19 cellular contexts compared by ENCODE assay signal in genomic region chr2:8797682-8798081, GRCh38. TPM values are rescaled to one million over a fixed set of nuclear protein-coding genes. Genes with fewer than 3 reads are reported as not detected.
DNase-seq lines count a peak whose midpoint lies in the region; ATAC-seq, FAIRE-seq and TF ChIP-seq lines count a peak whose summit lies in the region.
"Had no signal": no experiment of that assay in that cellular context is flagged by ENCODE, and none has a peak within 500 bp of the region (broad histone marks: within the 10 kb centered on the region; RNA-seq: fewer than 3 reads in every experiment).

No MANE protein-coding gene starts in this region.

- FAIRE-seq in H54 (lab: Jason Lieb, UNC): peak; percentile 62
- FAIRE-seq: GM12891 had no signal

- no peak overlapping the region for H3K4me3 Mint-ChIP-seq in T-helper 17 cell

- peaks cover 21% of the 10 kb centered on the region for H3K4me1 Mint-ChIP-seq in T-helper 17 cell

- no peaks in the 10 kb centered on the region for H3K27me3 Mint-ChIP-seq in T-helper 17 cell
- H3K27me3 Mint-ChIP-seq: CD4-positive, alpha-beta memory T cell had no signal

- H3K27ac Mint-ChIP-seq in T-helper 17 cell: peak overlapping the region; percentile 16

- TF ChIP-seq POLR2A in H54 (IDR thresholded peaks at IDR 0.05; ENCODE audit: low read depth, low read length): no peak

- H3K36me3 Mint-ChIP-seq in T-helper 17 cell (ENCODE audit: low read depth): peaks cover 37% of the 10 kb centered on the region

- H3K9me3 ChIP-seq in T-helper 17 cell (ENCODE audit: control insufficient read depth, low read length, poor library complexity, severe bottlenecking): no peaks in the 10 kb centered on the region
- H3K9me3 ChIP-seq: BLaER1 treated with 17β-estradiol and CSF1 and Interleukin-3, amounts not matched to agents 10 nM and 100 nM; Caco-2 had no signal

- peak; percentile 9 for DNase-seq in H54 (ENCODE audit: insufficient read length, low spot score)
- no peak for DNase-seq in T-helper 17 cell
- peak; percentile 19 for DNase-seq in kidney glomerular epithelial cell (lab: John Stamatoyannopoulos, UW)
- no peak for DNase-seq in activated naive CD4-positive, alpha-beta T cell treated with Interleukin-2 at 50 U/mL for 16 hours
- DNase-seq in activated T-cell treated with anti-CD3 and anti-CD28 coated beads, Interleukin-2, amount 50 U/mL, for 1 hour: no peak
- no peak for DNase-seq in GF-D8 (lab: John Stamatoyannopoulos, UW)
- DNase-seq: Caco-2; CD4-positive, alpha-beta memory T cell; DMS 273 treated with DMSO at 0.1 percent for 48 hours; DMS79 treated with DMSO at 0.1 percent for 48 hours; GOT3; NCI-H1048; NCI-H1417 treated with DMSO at 0.1 percent for 48 hours; NCI-H187; SIG-M5 had no signal

- ATAC-seq in GM18498 (IDR thresholded peaks at IDR 0.05; ENCODE audit: unreplicated experiment): peak; percentile 13
- ATAC-seq in T-helper 17 cell: no peak
- no peak for ATAC-seq in HG02588 (IDR thresholded peaks at IDR 0.05; ENCODE audit: unreplicated experiment)

RNA-seq across cellular contexts. Expression of gene KIDINS220, which starts 39.7 kb away (rescaled TPM):
- total RNA-seq in T-helper 17 cell: 10 to 100 TPM; 33.2 to 44.5 TPM

Comparison
In these comparisons a context has a peak if more than half of its experiments do, and no peak if none do; other contexts are left out.
1. DNase-seq: peak in H54 (single experiment) and kidney glomerular epithelial cell (single experiment); none in T-helper 17 cell (0 of 3), activated naive CD4-positive, alpha-beta T cell treated with Interleukin-2 at 50 U/mL for 16 hours (single experiment), activated T-cell treated with anti-CD3 and anti-CD28 coated beads, Interleukin-2, amount 50 U/mL, for 1 hour (single experiment) and GF-D8 (single experiment).